Comparison of ENCODE assay signal across 1 cellular context in the genomic region with DNA sequence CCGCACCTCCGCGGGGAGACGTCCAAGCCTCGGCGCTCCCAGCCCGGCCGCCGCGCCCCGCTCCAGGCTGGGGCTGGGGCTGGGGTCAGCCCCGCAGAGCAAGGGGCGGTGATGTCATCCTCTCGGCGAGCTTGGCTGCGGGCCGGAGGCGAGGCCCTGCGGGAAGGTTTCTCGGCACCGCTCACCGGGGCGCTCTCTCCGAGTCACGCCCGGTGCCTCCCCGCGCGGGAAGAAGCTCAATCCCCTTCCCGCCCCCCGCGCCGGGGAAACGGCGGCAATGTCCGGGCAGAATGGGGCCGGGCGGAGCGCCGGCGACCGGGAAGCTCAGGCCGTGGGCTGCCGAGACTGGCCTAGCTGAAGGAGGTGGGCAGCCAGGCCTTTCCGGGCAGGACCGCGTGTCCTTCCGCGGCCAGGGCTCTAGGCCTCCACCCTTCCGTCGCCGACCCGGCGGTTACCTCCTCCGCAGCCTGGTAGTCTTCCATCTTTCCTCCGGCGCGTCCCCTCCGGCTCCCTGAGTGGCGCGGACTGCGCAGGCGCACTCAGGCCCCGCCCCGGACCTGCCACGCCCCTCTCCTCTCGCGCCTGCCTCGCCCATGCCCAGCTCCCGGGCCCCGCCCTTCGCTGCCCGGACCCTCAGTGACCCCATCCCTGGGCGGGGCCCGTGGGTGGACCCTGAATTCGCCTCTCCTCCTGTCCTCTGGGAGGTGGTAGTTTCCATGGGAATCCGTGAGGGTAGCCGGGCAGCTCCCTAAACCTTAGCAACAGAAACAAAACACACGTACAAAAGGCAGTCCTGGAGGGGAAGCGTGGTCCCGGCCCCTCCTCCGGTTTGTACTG.
A peak's percentile ranks its signal among the peaks of the same experiment; 100 is the strongest.
TF ChIP-seq lines count a peak whose summit lies in the region.

Gene DYNLT1, minus strand, starts transcription at position 517 of the 837 bp plus-strand sequence. Its CDS starts 35 bp downstream, at position 482.

TF ChIP-seq in HepG2, 621 proteins besides CTCF, POLR2A, EP300 and RAD21 (continued from another document and continues in another):
- TF ChIP-seq PCBP1 (IDR thresholded peaks at IDR 0.05; ENCODE audit: borderline replicate concordance, low read depth, low read length) (peak; percentile 77; the same call in 1 of the 2 replicates), ATRX (CRISPR knock-in tag; IDR thresholded peaks at IDR 0.05; ENCODE audit: borderline replicate concordance) (no peak), GPN1 (CRISPR knock-in tag; IDR thresholded peaks at IDR 0.05; ENCODE audit: borderline replicate concordance) (peak; percentile 80; the same call in 1 of the 2 replicates), TEF (CRISPR knock-in tag; IDR thresholded peaks at IDR 0.05) (no peak), ZFP41 (CRISPR knock-in tag; IDR thresholded peaks at IDR 0.05; ENCODE audit: borderline replicate concordance) (peak; percentile 88; the same call in 1 of the 2 replicates), SMARCE1 (IDR thresholded peaks at IDR 0.05; ENCODE audit: borderline replicate concordance) (no peak), ZNF629 (CRISPR knock-in tag; conservative IDR thresholded peaks at IDR 0.05) (0 out of 2 replicates have a peak, but pooled peaks have one; percentile 2), ZNF563 (CRISPR knock-in tag; IDR thresholded peaks at IDR 0.05) (peak; percentile 88; the same call in 1 of the 2 replicates), TOPORS (CRISPR knock-in tag; IDR thresholded peaks at IDR 0.05) (peak; percentile 89), WIZ (CRISPR knock-in tag; IDR thresholded peaks at IDR 0.05) (peak; percentile 58; the same call in 1 of the 2 replicates), SOX13 (IDR thresholded peaks at IDR 0.05) (peak; percentile 29; the same call in 1 of the 2 replicates), SOX13 (CRISPR knock-in tag; conservative IDR thresholded peaks at IDR 0.05 in 1 of 2, IDR thresholded peaks at IDR 0.05 in 1 of 2) (no peak; a peak in 2 of 4 replicates), MTERF4 (CRISPR knock-in tag; IDR thresholded peaks at IDR 0.05) (peak; percentile 79), NFRKB (IDR thresholded peaks at IDR 0.05) (no peak), BCL6 (CRISPR knock-in tag; IDR thresholded peaks at IDR 0.05) (peak; percentile 39), ZNF781 (CRISPR knock-in tag; IDR thresholded peaks at IDR 0.05; ENCODE audit: borderline replicate concordance, not compliant biosample characterization) (peak; percentile 69), RFX1 (IDR thresholded peaks at IDR 0.05) (peak; percentile 72; the same call in 1 of the 2 replicates), HDAC1 (CRISPR knock-in tag; IDR thresholded peaks at IDR 0.05) (peak; percentile 96), HMGA1 (CRISPR knock-in tag; conservative IDR thresholded peaks at IDR 0.05) (no peak), NCOA5 (CRISPR knock-in tag; IDR thresholded peaks at IDR 0.05) (no peak), FOXP4 (CRISPR knock-in tag; IDR thresholded peaks at IDR 0.05) (no peak), GABPB1 (CRISPR knock-in tag; IDR thresholded peaks at IDR 0.05) (peak; percentile 88; the same call in 1 of the 2 replicates), GABPA (IDR thresholded peaks at IDR 0.05; ENCODE audit: low read depth, low read length) (no peak), GABPA (CRISPR knock-in tag; IDR thresholded peaks at IDR 0.05; ENCODE audit: low read depth) (no peak), ZNF510 (CRISPR knock-in tag; IDR thresholded peaks at IDR 0.05; ENCODE audit: low read depth) (0 out of 2 replicates have a peak, but pooled peaks have one; percentile 60), ZNF143 (CRISPR knock-in tag; IDR thresholded peaks at IDR 0.05) (no peak), NFKB2 (CRISPR knock-in tag; IDR thresholded peaks at IDR 0.05; ENCODE audit: borderline replicate concordance) (peak; percentile 67; the same call in 1 of the 2 replicates), ZNF317 (CRISPR knock-in tag; IDR thresholded peaks at IDR 0.05) (no peak; the same call in 1 of the 2 replicates), ELK4 (CRISPR knock-in tag; IDR thresholded peaks at IDR 0.05; ENCODE audit: borderline replicate concordance) (no peak), PBX3 (CRISPR knock-in tag; IDR thresholded peaks at IDR 0.05; ENCODE audit: borderline replicate concordance) (0 out of 2 replicates have a peak, but pooled peaks have one; percentile 61), ZZZ3 (CRISPR knock-in tag; IDR thresholded peaks at IDR 0.05; ENCODE audit: borderline replicate concordance) (0 out of 2 replicates have a peak, but pooled peaks have one; percentile 24), PRMT3 (CRISPR knock-in tag; IDR thresholded peaks at IDR 0.05; ENCODE audit: borderline replicate concordance, low read depth) (no peak), ZNF17 (CRISPR knock-in tag; IDR thresholded peaks at IDR 0.05) (no peak), ATF4 (CRISPR knock-in tag; IDR thresholded peaks at IDR 0.05) (no peak), HNF1B (CRISPR knock-in tag; IDR thresholded peaks at IDR 0.05) (peak; percentile 90), KAT2B (IDR thresholded peaks at IDR 0.05; ENCODE audit: borderline replicate concordance, low read depth, low read length) (no peak), SAFB2 (CRISPR knock-in tag; IDR thresholded peaks at IDR 0.05; ENCODE audit: borderline replicate concordance, low read depth) (peak; percentile 48), KDM2A (CRISPR knock-in tag; IDR thresholded peaks at IDR 0.05; ENCODE audit: borderline replicate concordance, low read depth) (peak; percentile 94), ZNF235 (CRISPR knock-in tag; IDR thresholded peaks at IDR 0.05; ENCODE audit: borderline replicate concordance) (no peak), ZNF550 (CRISPR knock-in tag; IDR thresholded peaks at IDR 0.05; ENCODE audit: borderline replicate concordance) (no peak; the same call in 1 of the 2 replicates), PPARG (CRISPR knock-in tag; conservative IDR thresholded peaks at IDR 0.05) (no peak)
- TF ChIP-seq, protein P1, sequence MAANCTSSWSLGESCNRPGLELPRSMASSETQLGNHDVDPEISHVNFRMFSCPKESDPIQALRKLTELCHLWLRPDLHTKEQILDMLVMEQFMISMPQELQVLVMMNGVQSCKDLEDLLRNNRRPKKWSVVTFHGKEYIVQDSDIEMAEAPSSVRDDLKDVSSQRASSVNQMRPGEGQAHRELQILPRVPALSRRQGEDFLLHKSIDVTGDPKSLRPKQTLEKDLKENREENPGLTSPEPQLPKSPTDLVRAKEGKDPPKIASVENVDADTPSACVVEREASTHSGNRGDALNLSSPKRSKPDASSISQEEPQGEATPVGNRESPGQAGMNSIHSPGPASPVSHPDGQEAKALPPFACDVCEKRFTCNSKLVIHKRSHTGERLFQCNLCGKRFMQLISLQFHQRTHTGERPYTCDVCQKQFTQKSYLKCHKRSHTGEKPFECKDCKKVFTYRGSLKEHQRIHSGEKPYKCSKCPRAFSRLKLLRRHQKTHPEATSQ (CRISPR knock-in tag; IDR thresholded peaks at IDR 0.05; ENCODE audit: borderline replicate concordance): no peak
- TF ChIP-seq, protein P2, sequence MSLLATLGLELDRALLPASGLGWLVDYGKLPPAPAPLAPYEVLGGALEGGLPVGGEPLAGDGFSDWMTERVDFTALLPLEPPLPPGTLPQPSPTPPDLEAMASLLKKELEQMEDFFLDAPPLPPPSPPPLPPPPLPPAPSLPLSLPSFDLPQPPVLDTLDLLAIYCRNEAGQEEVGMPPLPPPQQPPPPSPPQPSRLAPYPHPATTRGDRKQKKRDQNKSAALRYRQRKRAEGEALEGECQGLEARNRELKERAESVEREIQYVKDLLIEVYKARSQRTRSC (CRISPR knock-in tag; IDR thresholded peaks at IDR 0.05; ENCODE audit: low read depth): no peak
- TF ChIP-seq, protein P3, sequence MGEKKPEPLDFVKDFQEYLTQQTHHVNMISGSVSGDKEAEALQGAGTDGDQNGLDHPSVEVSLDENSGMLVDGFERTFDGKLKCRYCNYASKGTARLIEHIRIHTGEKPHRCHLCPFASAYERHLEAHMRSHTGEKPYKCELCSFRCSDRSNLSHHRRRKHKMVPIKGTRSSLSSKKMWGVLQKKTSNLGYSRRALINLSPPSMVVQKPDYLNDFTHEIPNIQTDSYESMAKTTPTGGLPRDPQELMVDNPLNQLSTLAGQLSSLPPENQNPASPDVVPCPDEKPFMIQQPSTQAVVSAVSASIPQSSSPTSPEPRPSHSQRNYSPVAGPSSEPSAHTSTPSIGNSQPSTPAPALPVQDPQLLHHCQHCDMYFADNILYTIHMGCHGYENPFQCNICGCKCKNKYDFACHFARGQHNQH (CRISPR knock-in tag; IDR thresholded peaks at IDR 0.05): peak; percentile 49; the same call in 1 of the 2 replicates
- TF ChIP-seq, protein P4, sequence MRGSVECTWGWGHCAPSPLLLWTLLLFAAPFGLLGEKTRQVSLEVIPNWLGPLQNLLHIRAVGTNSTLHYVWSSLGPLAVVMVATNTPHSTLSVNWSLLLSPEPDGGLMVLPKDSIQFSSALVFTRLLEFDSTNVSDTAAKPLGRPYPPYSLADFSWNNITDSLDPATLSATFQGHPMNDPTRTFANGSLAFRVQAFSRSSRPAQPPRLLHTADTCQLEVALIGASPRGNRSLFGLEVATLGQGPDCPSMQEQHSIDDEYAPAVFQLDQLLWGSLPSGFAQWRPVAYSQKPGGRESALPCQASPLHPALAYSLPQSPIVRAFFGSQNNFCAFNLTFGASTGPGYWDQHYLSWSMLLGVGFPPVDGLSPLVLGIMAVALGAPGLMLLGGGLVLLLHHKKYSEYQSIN (CRISPR knock-in tag; IDR thresholded peaks at IDR 0.05; ENCODE audit: borderline replicate concordance): no peak
- TF ChIP-seq, protein P5, sequence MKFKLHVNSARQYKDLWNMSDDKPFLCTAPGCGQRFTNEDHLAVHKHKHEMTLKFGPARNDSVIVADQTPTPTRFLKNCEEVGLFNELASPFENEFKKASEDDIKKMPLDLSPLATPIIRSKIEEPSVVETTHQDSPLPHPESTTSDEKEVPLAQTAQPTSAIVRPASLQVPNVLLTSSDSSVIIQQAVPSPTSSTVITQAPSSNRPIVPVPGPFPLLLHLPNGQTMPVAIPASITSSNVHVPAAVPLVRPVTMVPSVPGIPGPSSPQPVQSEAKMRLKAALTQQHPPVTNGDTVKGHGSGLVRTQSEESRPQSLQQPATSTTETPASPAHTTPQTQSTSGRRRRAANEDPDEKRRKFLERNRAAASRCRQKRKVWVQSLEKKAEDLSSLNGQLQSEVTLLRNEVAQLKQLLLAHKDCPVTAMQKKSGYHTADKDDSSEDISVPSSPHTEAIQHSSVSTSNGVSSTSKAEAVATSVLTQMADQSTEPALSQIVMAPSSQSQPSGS (CRISPR knock-in tag; IDR thresholded peaks at IDR 0.05): peak; percentile 84
